27 cellular contexts compared by ENCODE assay signal in the genomic region with DNA sequence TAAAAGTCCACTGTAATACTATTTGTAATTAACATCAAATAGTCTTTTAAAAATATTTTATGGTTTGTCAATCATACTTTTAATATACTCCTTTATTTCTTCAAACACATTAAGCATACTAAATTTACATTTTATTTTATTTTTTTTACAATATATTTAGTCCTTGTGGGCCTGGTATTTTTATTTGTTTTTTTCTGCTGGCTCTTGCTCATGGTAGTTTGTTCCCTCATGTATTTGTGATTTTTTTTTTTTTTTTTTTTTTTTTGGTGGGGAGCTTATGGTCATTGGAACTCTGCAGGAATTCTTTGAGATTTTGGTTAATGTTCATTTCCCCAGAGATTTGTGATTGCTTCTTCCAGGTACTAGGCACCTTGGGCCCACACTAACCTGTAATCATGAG.
"Had no signal": no experiment of that assay in that cellular context is flagged by ENCODE, and none has a peak within 500 bp of the region (broad histone marks: within the 10 kb centered on the region; RNA-seq: fewer than 3 reads in every experiment).

No MANE protein-coding gene starts in this region.

- H3K27me3 ChIP-seq: colonic mucosa, dorsolateral prefrontal cortex, esophagus muscularis mucosa, esophagus squamous epithelium, foreskin keratinocyte, gastrocnemius medialis, gastroesophageal sphincter, heart right ventricle had no signal

- DNase-seq: colonic mucosa; cortex of kidney; dermis blood vessel endothelial cell; dorsolateral prefrontal cortex; effector CD4-positive, alpha-beta T cell; effector CD8-positive, alpha-beta T cell; effector memory CD4-positive, alpha-beta T cell; effector memory CD8-positive, alpha-beta T cell; endodermal cell; erythroblast; esophagus squamous epithelium; foreskin fibroblast; foreskin keratinocyte; foreskin melanocyte; gastrocnemius medialis; glutamatergic neuron; head of caudate nucleus; heart left ventricle; heart right ventricle had no signal

- H3K9me3 ChIP-seq: colonic mucosa, esophagus muscularis mucosa, gastrocnemius medialis, gastroesophageal sphincter had no signal

- H3K4me1 ChIP-seq: colonic mucosa, esophagus muscularis mucosa, foreskin keratinocyte, gastrocnemius medialis, gastroesophageal sphincter had no signal

- H3K27ac ChIP-seq: colonic mucosa, coronary artery, dorsolateral prefrontal cortex, epithelial cell of prostate, esophagus muscularis mucosa, esophagus squamous epithelium, foreskin keratinocyte, gastrocnemius medialis, gastroesophageal sphincter, heart left ventricle, heart right ventricle had no signal

- FAIRE-seq: colon, endothelial cell of umbilical vein, frontal cortex had no signal

- ATAC-seq: effector memory CD8-positive, alpha-beta T cell; esophagus mucosa; foreskin keratinocyte; gastrocnemius medialis; gastroesophageal sphincter; heart left ventricle; heart right ventricle had no signal

- H3K4me3 ChIP-seq: colonic mucosa, coronary artery, dorsolateral prefrontal cortex, esophagus muscularis mucosa, esophagus squamous epithelium, gastrocnemius medialis, gastroesophageal sphincter, heart left ventricle, heart right ventricle had no signal

- H3K36me3 ChIP-seq: colonic mucosa, esophagus muscularis mucosa, esophagus squamous epithelium, gastrocnemius medialis, gastroesophageal sphincter, heart left ventricle, heart right ventricle had no signal
